16 cellular contexts compared by ENCODE assay signal in genomic region chr5:57037355-57037754, GRCh38.
DNase-seq lines count a peak whose midpoint lies in the region; TF ChIP-seq lines count a peak whose summit lies in the region.
"Had no signal": no experiment of that assay in that cellular context is flagged by ENCODE, and none has a peak within 500 bp of the region (broad histone marks: within the 10 kb centered on the region; RNA-seq: fewer than 3 reads in every experiment).

No MANE protein-coding gene starts in this region.

- H3K4me1 Mint-ChIP-seq in mesothelial cell of epicardium, result no peaks in the 10 kb centered on the region
- no peaks in the 10 kb centered on the region for H3K4me1 Mint-ChIP-seq in activated CD4-positive, alpha-beta T cell treated with anti-CD3 and anti-CD28 coated beads, Interleukin-2, amount 10 ng/mL, durations not matched to agents 7 days and 5 days

- POLR2A ChIA-PET in activated CD4-positive, alpha-beta T cell treated with anti-CD3 and anti-CD28 coated beads, Interleukin-2, amount 10 ng/mL, durations not matched to agents 7 days and 5 days (lab: Charles Lee), result no interaction called here

- no peak for TF ChIP-seq CTCF in fibroblast of pulmonary artery (IDR thresholded peaks at IDR 0.05; ENCODE audit: low read length, missing control alignments)
- no peak for TF ChIP-seq CTCF in mesothelial cell of epicardium (IDR thresholded peaks at IDR 0.05; ENCODE audit: unreplicated experiment)

- no peak overlapping the region for H3K27ac Mint-ChIP-seq in mesothelial cell of epicardium
- no peak overlapping the region for H3K27ac Mint-ChIP-seq in activated CD4-positive, alpha-beta T cell treated with anti-CD3 and anti-CD28 coated beads, Interleukin-2, amount 10 ng/mL, durations not matched to agents 7 days and 5 days

- no peak overlapping the region for H3K4me3 ChIP-seq in fibroblast of pulmonary artery (replicated peaks; ENCODE audit: low read depth, low read length)
- H3K4me3 ChIP-seq: upper lobe of left lung had no signal

- H3K4me3 Mint-ChIP-seq in mesothelial cell of epicardium, result no peak overlapping the region
- H3K4me3 Mint-ChIP-seq in activated CD4-positive, alpha-beta T cell treated with anti-CD3 and anti-CD28 coated beads, Interleukin-2, amount 10 ng/mL, durations not matched to agents 7 days and 5 days, result no peak overlapping the region

- CTCF ChIA-PET in activated CD4-positive, alpha-beta T cell treated with anti-CD3 and anti-CD28 coated beads, Interleukin-2, amount 10 ng/mL, durations not matched to agents 7 days and 5 days (lab: Charles Lee), result no interaction called here

- peaks cover 3% of the 10 kb centered on the region for H3K9me3 Mint-ChIP-seq in mesothelial cell of epicardium
- no peaks in the 10 kb centered on the region for H3K9me3 Mint-ChIP-seq in activated CD4-positive, alpha-beta T cell treated with anti-CD3 and anti-CD28 coated beads, Interleukin-2, amount 10 ng/mL, durations not matched to agents 7 days and 5 days

- H3K27me3 Mint-ChIP-seq in mesothelial cell of epicardium (ENCODE audit: low read depth), result no peaks in the 10 kb centered on the region
- peaks cover 2% of the 10 kb centered on the region for H3K27me3 Mint-ChIP-seq in activated CD4-positive, alpha-beta T cell treated with anti-CD3 and anti-CD28 coated beads, Interleukin-2, amount 10 ng/mL, durations not matched to agents 7 days and 5 days

- H3K36me3 Mint-ChIP-seq in mesothelial cell of epicardium, result no peaks in the 10 kb centered on the region
- no peaks in the 10 kb centered on the region for H3K36me3 Mint-ChIP-seq in activated CD4-positive, alpha-beta T cell treated with anti-CD3 and anti-CD28 coated beads, Interleukin-2, amount 10 ng/mL, durations not matched to agents 7 days and 5 days (ENCODE audit: low read depth)

- DNase-seq in SIG-M5 treated with dmso at 0.1 percent for 504 hours (lab: John Stamatoyannopoulos, UW; ENCODE audit: unreplicated experiment) (peak; percentile 9), SIG-M5 (lab: John Stamatoyannopoulos, UW) (no peak), RPMI7951 (ENCODE audit: low read depth) (peak; percentile 19), fibroblast of pulmonary artery (ENCODE audit: low read depth) (peak; percentile 1), superior temporal gyrus (ENCODE audit: extremely low spot score) (peak; percentile 27), mesothelial cell of epicardium (ENCODE audit: low spot score in 2 of 2, unreplicated experiment in 2 of 2) (no peak)
- no peak for DNase-seq in activated effector memory CD4-positive, alpha-beta T cell treated with anti-CD3 and anti-CD28 coated beads, Interleukin-2, amount 50 U/mL, for 16 hours
- no peak for DNase-seq in activated CD4-positive, alpha-beta T cell treated with anti-CD3 and anti-CD28 coated beads, Interleukin-2, amount 10 ng/mL, durations not matched to agents 7 days and 5 days
- DNase-seq: activated CD4-positive, CD25-positive, alpha-beta regulatory T cell treated with anti-CD3 and anti-CD28 coated beads, Interleukin-2, amount 50 U/mL, for 72 hours; cortex of kidney; DMS 273 treated with DMSO at 0.1 percent for 48 hours; NCI-H1436 treated with DMSO at 0.1 percent for 48 hours; stimulated activated CD4-positive, alpha-beta T cell treated with anti-CD3 and anti-CD28 coated beads, Interleukin-1b, Interleukin-23, amount 100 ng/mL, for 48 hours; stimulated activated CD8-positive, alpha-beta memory T cell treated with anti-CD3 and anti-CD28 coated beads, Interleukin-4, amount 100 ng/mL, for 48 hours; T-helper 1 cell; upper lobe of left lung had no signal

Comparison
In these comparisons a context has a peak if more than half of its experiments do, and no peak if none do; other contexts are left out.
1. DNase-seq: peak in SIG-M5 treated with dmso at 0.1 percent for 504 hours (single experiment), RPMI7951 (single experiment), fibroblast of pulmonary artery (single experiment) and superior temporal gyrus (single experiment); none in SIG-M5 (single experiment), activated effector memory CD4-positive, alpha-beta T cell treated with anti-CD3 and anti-CD28 coated beads, Interleukin-2, amount 50 U/mL, for 16 hours (single experiment), mesothelial cell of epicardium (0 of 2) and activated CD4-positive, alpha-beta T cell treated with anti-CD3 and anti-CD28 coated beads, Interleukin-2, amount 10 ng/mL, durations not matched to agents 7 days and 5 days (single experiment).